ENCODE assay signal across 1 cellular context in genomic region chr3:170204509-170204908, GRCh38.
A peak's percentile ranks its signal among the peaks of the same experiment; 100 is the strongest.
TF ChIP-seq lines count a peak whose summit lies in the region.

No MANE protein-coding gene starts in this region.

TF ChIP-seq in HepG2, 621 proteins besides CTCF, POLR2A, EP300 and RAD21 (continued from another document):
- TF ChIP-seq ZGPAT (CRISPR knock-in tag; IDR thresholded peaks at IDR 0.05): no peak
- TF ChIP-seq ZBTB38 (CRISPR knock-in tag; IDR thresholded peaks at IDR 0.05): peak; percentile 70; the same call in 1 of the 2 replicates
- TF ChIP-seq ZNF382 (CRISPR knock-in tag; IDR thresholded peaks at IDR 0.05; ENCODE audit: borderline replicate concordance): no peak
- TF ChIP-seq ZNF101 (CRISPR knock-in tag; IDR thresholded peaks at IDR 0.05; ENCODE audit: borderline replicate concordance, low read depth): no peak
- 0 out of 2 replicates have a peak, but pooled peaks have one; percentile 39 for TF ChIP-seq WIZ (CRISPR knock-in tag; IDR thresholded peaks at IDR 0.05)
- TF ChIP-seq MTA1 (CRISPR knock-in tag; IDR thresholded peaks at IDR 0.05; ENCODE audit: borderline replicate concordance): no peak
- no peak for TF ChIP-seq ZBTB21 (CRISPR knock-in tag; IDR thresholded peaks at IDR 0.05)
- TF ChIP-seq ZNF276 (CRISPR knock-in tag; IDR thresholded peaks at IDR 0.05; ENCODE audit: low read depth): no peak
- TF ChIP-seq ZFAT (CRISPR knock-in tag; conservative IDR thresholded peaks at IDR 0.05): no peak
- TF ChIP-seq ZXDC (CRISPR knock-in tag; IDR thresholded peaks at IDR 0.05): no peak
- no peak for TF ChIP-seq ZBTB46 (CRISPR knock-in tag; IDR thresholded peaks at IDR 0.05; ENCODE audit: borderline replicate concordance)
- TF ChIP-seq ZNF362 (CRISPR knock-in tag; IDR thresholded peaks at IDR 0.05; ENCODE audit: borderline replicate concordance): peak; percentile 37; the same call in 1 of the 2 replicates
- no peak for TF ChIP-seq ZKSCAN1 (IDR thresholded peaks at IDR 0.05; ENCODE audit: low read length)
- TF ChIP-seq PAWR (CRISPR knock-in tag; IDR thresholded peaks at IDR 0.05; ENCODE audit: borderline replicate concordance): no peak
- no peak for TF ChIP-seq RBM22 (optimal IDR thresholded peaks at IDR 0.05; ENCODE audit: low read length)
- TF ChIP-seq LCORL (IDR thresholded peaks at IDR 0.05): no peak
- TF ChIP-seq LCORL (CRISPR knock-in tag; IDR thresholded peaks at IDR 0.05): no peak
- TF ChIP-seq NCOA5 (CRISPR knock-in tag; IDR thresholded peaks at IDR 0.05): no peak
